Comparison of ENCODE assay signal across 7 cellular contexts in genomic region chr2:235746257-235746934, GRCh38.
DNase-seq lines count a peak whose midpoint lies in the region; ATAC-seq and TF ChIP-seq lines count a peak whose summit lies in the region.

No MANE protein-coding gene starts in this region.

- H3K27ac ChIP-seq in muscle layer of duodenum (ENCODE audit: low read length) (peak overlapping the region; percentile 8), testis (no peak overlapping the region)

- TF ChIP-seq CTCF in testis (IDR thresholded peaks at IDR 0.05), result peak; percentile 31 to 75 (median 65)

- ATAC-seq in HG03097 (IDR thresholded peaks at IDR 0.05; ENCODE audit: low FRiP score, unreplicated experiment), result peak; percentile 61

- H3K4me3 ChIP-seq in muscle layer of duodenum (ENCODE audit: low read depth in 1 of 2, low read length in 2 of 2) (no peak overlapping the region), testis (no peak overlapping the region)

- TF ChIP-seq POLR2A in erythroblast (IDR thresholded peaks at IDR 0.05; ENCODE audit: low read length), result no peak
- TF ChIP-seq POLR2A in testis (IDR thresholded peaks at IDR 0.05), result no peak

- DNase-seq in GM04504 (ENCODE audit: low read depth) (peak; percentile 66), NCI-H446 treated with DMSO at 0.1 percent for 48 hours (lab: John Stamatoyannopoulos, UW) (peak; percentile 27), erythroblast (lab: John Stamatoyannopoulos, UW) (peak; percentile 80 to 84), testis (peak; percentile 76)
- peak; percentile 47 to 63 for DNase-seq in activated CD4-positive, alpha-beta T cell treated with anti-CD3 and anti-CD28 coated beads, Interleukin-2, amount 50 U/mL, for 48 hours

- H3K9me3 ChIP-seq in muscle layer of duodenum (ENCODE audit: control insufficient read depth in 1 of 2, low read length in 2 of 2) (no peaks in the 10 kb centered on the region), testis (no peaks in the 10 kb centered on the region)

- H3K36me3 ChIP-seq in muscle layer of duodenum (ENCODE audit: control insufficient read depth in 1 of 2, insufficient read depth in 2 of 2, low read length in 2 of 2) (peaks cover 6 to 8% of the 10 kb centered on the region in 2 donors), testis (ENCODE audit: low read depth, missing control alignments) (no peaks in the 10 kb centered on the region)

- H3K4me1 ChIP-seq in muscle layer of duodenum (ENCODE audit: control insufficient read depth in 1 of 2, insufficient read depth in 2 of 2, low read length in 2 of 2) (peaks cover 0 to 12% of the 10 kb centered on the region in 2 donors), testis (no peaks in the 10 kb centered on the region)

- H3K27me3 ChIP-seq in muscle layer of duodenum (ENCODE audit: low read depth, low read length) (no peaks in the 10 kb centered on the region), testis (no peaks in the 10 kb centered on the region)

- 43 to 44% methylated on average over 10 to 12 of the region's 12 CpGs for WGBS in testis, 2 donors

- intact Hi-C loops in testis (cut with DNase I; ENCODE audit: low total_unique reads), result no loop called here

Comparison
In these comparisons a context has a peak if more than half of its experiments do, and no peak if none do; other contexts are left out.
1. DNase-seq: peak in every context shown above with its lines; median percentile 82 in erythroblast; 76 in testis; 66 in GM04504; 55 in activated CD4-positive, alpha-beta T cell treated with anti-CD3 and anti-CD28 coated beads, Interleukin-2, amount 50 U/mL, for 48 hours; 27 in NCI-H446 treated with DMSO at 0.1 percent for 48 hours.